8 cellular contexts compared by ENCODE assay signal in the genomic region with DNA sequence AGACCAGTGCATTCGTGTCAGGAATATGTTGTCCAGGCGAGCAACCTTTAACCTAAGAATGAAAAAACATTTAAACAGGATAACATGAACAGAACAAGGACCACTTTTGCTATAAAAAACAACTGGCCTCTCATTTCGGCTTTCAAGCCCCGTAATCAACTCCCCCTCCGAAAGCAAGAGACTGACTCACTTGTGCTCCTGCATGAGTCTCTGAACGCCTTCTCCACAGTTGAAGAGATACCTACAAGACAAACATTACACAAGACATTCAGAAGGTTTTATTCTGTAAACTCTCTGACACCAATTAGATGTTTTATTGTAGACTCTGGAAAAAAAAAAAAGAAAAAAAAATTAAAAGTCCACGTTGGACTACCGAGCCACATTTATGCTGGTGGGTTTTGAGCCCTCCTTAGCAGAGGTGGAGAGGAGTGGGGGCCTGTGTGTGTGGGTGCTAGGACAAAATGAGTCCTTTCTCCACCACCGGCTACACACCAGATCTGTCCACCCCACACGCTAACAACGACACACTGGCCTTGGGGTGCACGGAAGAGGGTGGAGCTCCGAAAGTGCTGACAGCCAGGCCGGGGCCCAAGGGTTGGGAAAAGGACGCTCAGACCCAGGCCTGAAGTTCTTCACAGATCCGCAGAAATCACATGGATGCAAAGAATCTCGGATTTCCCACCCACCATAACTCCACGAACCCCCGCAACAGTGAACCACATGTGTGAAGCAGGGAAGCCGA. TPM values are rescaled to one million over a fixed set of nuclear protein-coding genes. Genes with fewer than 3 reads are reported as not detected.
DNase-seq lines count a peak whose midpoint lies in the region; ATAC-seq, FAIRE-seq and TF ChIP-seq lines count a peak whose summit lies in the region.

No MANE protein-coding gene starts in this region.

- BruUV-seq in endothelial cell of umbilical vein (replicated peaks; lab: Mats Ljungman, UMichigan): TSS peak; percentile 18

- no peaks in the 10 kb centered on the region for H3K9me1 ChIP-seq in endothelial cell of umbilical vein (replicated peaks; ENCODE audit: control insufficient read depth, extremely low read depth, insufficient read depth, low read length)

- CTCF ChIA-PET in endothelial cell of umbilical vein (lab: Charles Lee): interaction anchor here (0.9 to 5.3 kb wide), 7 partner anchors 8 to 1910 kb away, joined by 3 to 93 read pairs (median 9); no protein-coding TSS in a partner anchor
- CTCF ChIA-PET in HEK293T (lab: Yijun Ruan, JAX): no interaction called here

- H3K27me3 Mint-ChIP-seq in natural killer cell (ENCODE audit: low read depth in 2 of 2): no peaks in the 10 kb centered on the region

- peaks cover 11% of the 10 kb centered on the region for H3K4me1 ChIP-seq in endothelial cell of umbilical vein (ENCODE audit: control insufficient read depth, extremely low read depth, insufficient read depth, low read length)

- H4K20me1 ChIP-seq in endothelial cell of umbilical vein (replicated peaks; ENCODE audit: control insufficient read depth, extremely low read depth, insufficient read depth, low read length): no peaks in the 10 kb centered on the region

- H3K36me3 Mint-ChIP-seq in natural killer cell: peaks cover 19% of the 10 kb centered on the region

- H3K4me2 ChIP-seq in endothelial cell of umbilical vein (ENCODE audit: insufficient read depth, low read length): peak overlapping the region; percentile 89

- TF ChIP-seq POLR2A in endothelial cell of umbilical vein (IDR thresholded peaks at IDR 0.05; ENCODE audit: low read depth, low read length): no peak

- peak overlapping the region; percentile 22 to 87 (median 54) for H3K4me3 ChIP-seq in endothelial cell of umbilical vein (replicated peaks in 1 of 3; ENCODE audit: insufficient read depth in 1 of 3, low read depth in 1 of 3, low read length in 3 of 3)

- no peaks in the 10 kb centered on the region for H3K27me3 ChIP-seq in endothelial cell of umbilical vein (ENCODE audit: control insufficient read depth in 2 of 2, insufficient read depth in 2 of 2, low read length in 2 of 2)

- intact Hi-C loops in endothelial cell of umbilical vein (cut with micrococcal nuclease): no loop called here
- intact Hi-C loops in natural killer cell (cut with micrococcal nuclease): loop anchor here (1.0 kb wide), 1 partner anchor 35 kb away; no protein-coding TSS in a partner anchor

- H3K4me1 Mint-ChIP-seq in natural killer cell: peaks cover 32 to 37% of the 10 kb centered on the region in 2 donors

- H3K9me3 Mint-ChIP-seq in natural killer cell: no peaks in the 10 kb centered on the region

- H3K9me3 ChIP-seq in endothelial cell of umbilical vein (replicated peaks; ENCODE audit: control insufficient read depth, insufficient read depth, low read length): no peaks in the 10 kb centered on the region

- H3K27ac ChIP-seq in endothelial cell of umbilical vein (ENCODE audit: insufficient read depth, low read depth, low read length): peak overlapping the region; percentile 0

- FAIRE-seq in endothelial cell of umbilical vein (lab: Jason Lieb, UNC): peak; percentile 26

- POLR2A ChIA-PET in endothelial cell of umbilical vein (lab: Charles Lee) (interaction anchor here (1.3 kb wide), 1 partner anchor 1020 kb away, joined by 4 read pairs; a partner anchor contains a TSS), HEK293T (lab: Yijun Ruan, JAX) (interaction anchor here (1.5 to 2.6 kb wide), 5 partner anchors 12 to 1292 kb away, joined by 4 to 14 read pairs (median 12); a partner anchor contains a TSS)

- TF ChIP-seq CTCF in endothelial cell of umbilical vein (IDR thresholded peaks at IDR 0.05; ENCODE audit: extremely low read depth in 1 of 2, insufficient read depth in 1 of 2, low read depth in 1 of 2, low read length in 2 of 2) (no peak), natural killer cell (IDR thresholded peaks at IDR 0.05) (no peak)

- H3K36me3 ChIP-seq in endothelial cell of umbilical vein (ENCODE audit: control insufficient read depth in 2 of 2, extremely low read depth in 1 of 2, insufficient read depth in 2 of 2, low read length in 2 of 2): peaks cover 17 to 22% of the 10 kb centered on the region in 2 experiments

- peak overlapping the region; percentile 88 for H2AFZ ChIP-seq in endothelial cell of umbilical vein (ENCODE audit: low read depth, low read length)

- dilution Hi-C loops in endothelial cell of umbilical vein (cut with MboI; ENCODE audit: extremely low pct_ligation_motif_present, low sequenced_read_pairs): no loop called here

- H3K27ac Mint-ChIP-seq in natural killer cell: peak overlapping the region; percentile 93 to 96

- peaks cover 15% of the 10 kb centered on the region for H3K79me2 ChIP-seq in endothelial cell of umbilical vein (ENCODE audit: control insufficient read depth, insufficient read depth, low read length)

- H3K9ac ChIP-seq in endothelial cell of umbilical vein (replicated peaks; ENCODE audit: extremely low read depth, insufficient read depth, low read length): peak overlapping the region; percentile 20

- peak overlapping the region; percentile 98 for H3K4me3 Mint-ChIP-seq in natural killer cell

- ATAC-seq in GM18502 (IDR thresholded peaks at IDR 0.05; ENCODE audit: poor library complexity, unreplicated experiment) (peak; percentile 12), HG02610 (IDR thresholded peaks at IDR 0.05; ENCODE audit: unreplicated experiment) (peak; percentile 8), natural killer cell (no peak), GM18517 (IDR thresholded peaks at IDR 0.05; ENCODE audit: unreplicated experiment) (no peak)

- no peak for DNase-seq in endothelial cell of umbilical vein (ENCODE audit: low read depth, low spot score)
- DNase-seq in natural killer cell: no peak
- DNase-seq in SHP77 treated with DMSO at 0.1 percent for 48 hours (lab: John Stamatoyannopoulos, UW): no peak
- DNase-seq in HEK293T (ENCODE audit: extremely low spot score): no peak

TF ChIP-seq in PFSK-1, 5 proteins besides CTCF, POLR2A, EP300 and RAD21 (continues in another document):
- TF ChIP-seq POLR2AphosphoS5 (IDR thresholded peaks at IDR 0.05; ENCODE audit: low read depth, low read length): no peak
- TF ChIP-seq TAF1 (IDR thresholded peaks at IDR 0.05; ENCODE audit: borderline replicate concordance, insufficient read depth, low read length): peak; percentile 35; the same call in 1 of the 2 replicates
- TF ChIP-seq FOXP2 (optimal IDR thresholded peaks at IDR 0.05; ENCODE audit: borderline replicate concordance, extremely low read depth, extremely low read length, insufficient read depth): no peak

TF ChIP-seq in endothelial cell of umbilical vein, 7 proteins besides CTCF, POLR2A, EP300 and RAD21:
- TF ChIP-seq MYC (IDR thresholded peaks at IDR 0.05; ENCODE audit: low read depth, low read length): no peak
- TF ChIP-seq JUN (IDR thresholded peaks at IDR 0.05; ENCODE audit: borderline replicate concordance, insufficient read depth, insufficient read length, low read depth): no peak
- TF ChIP-seq FOS (IDR thresholded peaks at IDR 0.05; ENCODE audit: borderline replicate concordance, insufficient read depth, low read length): no peak
- no peak for TF ChIP-seq EZH2 (IDR thresholded peaks at IDR 0.05; ENCODE audit: borderline replicate concordance, low read depth, low read length, severe bottlenecking)
- no peak for TF ChIP-seq POLR2AphosphoS5 (IDR thresholded peaks at IDR 0.05; ENCODE audit: insufficient read depth, low read depth, low read length)
- TF ChIP-seq GATA2 (IDR thresholded peaks at IDR 0.05; ENCODE audit: insufficient read depth, insufficient read length, low read depth, low read length): no peak
TF ChIP-seq in endothelial cell of umbilical vein: peak in this region for 0.

TF ChIP-seq in HEK293T, 16 proteins besides CTCF, POLR2A, EP300 and RAD21:
- TF ChIP-seq FOXK2 (IDR thresholded peaks at IDR 0.05) (no peak), ARNT (IDR thresholded peaks at IDR 0.05) (no peak), CTBP1 (IDR thresholded peaks at IDR 0.05; ENCODE audit: borderline replicate concordance) (no peak), NFRKB (IDR thresholded peaks at IDR 0.05) (no peak), SP1 (IDR thresholded peaks at IDR 0.05) (no peak), LEF1 (IDR thresholded peaks at IDR 0.05; ENCODE audit: borderline replicate concordance) (no peak), BHLHE40 (IDR thresholded peaks at IDR 0.05; ENCODE audit: borderline replicate concordance) (no peak), SUZ12 (IDR thresholded peaks at IDR 0.05) (no peak), ZNF384 (IDR thresholded peaks at IDR 0.05) (no peak), L3MBTL2 (conservative IDR thresholded peaks at IDR 0.05) (no peak), FOXM1 (IDR thresholded peaks at IDR 0.05; ENCODE audit: borderline replicate concordance) (no peak), TARDBP (IDR thresholded peaks at IDR 0.05) (no peak), FOXA1 (IDR thresholded peaks at IDR 0.05) (no peak), HDGF (IDR thresholded peaks at IDR 0.05; ENCODE audit: borderline replicate concordance) (no peak), ELF4 (IDR thresholded peaks at IDR 0.05) (no peak)
- TF ChIP-seq, protein P1, sequence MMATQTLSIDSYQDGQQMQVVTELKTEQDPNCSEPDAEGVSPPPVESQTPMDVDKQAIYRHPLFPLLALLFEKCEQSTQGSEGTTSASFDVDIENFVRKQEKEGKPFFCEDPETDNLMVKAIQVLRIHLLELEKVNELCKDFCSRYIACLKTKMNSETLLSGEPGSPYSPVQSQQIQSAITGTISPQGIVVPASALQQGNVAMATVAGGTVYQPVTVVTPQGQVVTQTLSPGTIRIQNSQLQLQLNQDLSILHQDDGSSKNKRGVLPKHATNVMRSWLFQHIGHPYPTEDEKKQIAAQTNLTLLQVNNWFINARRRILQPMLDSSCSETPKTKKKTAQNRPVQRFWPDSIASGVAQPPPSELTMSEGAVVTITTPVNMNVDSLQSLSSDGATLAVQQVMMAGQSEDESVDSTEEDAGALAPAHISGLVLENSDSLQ (IDR thresholded peaks at IDR 0.05): no peak

RNA-seq across cellular contexts. Expression of a gene that starts 0.8 kb away (rescaled TPM):
- 122 TPM for polyA plus RNA-seq in PFSK-1 (2012; ENCODE audit: insufficient read length, low read depth)
- total RNA-seq in endothelial cell of umbilical vein: 64.8 and 71.6 TPM in 2 replicates
- 75.9 and 98.2 TPM in 2 replicates for polyA plus RNA-seq in endothelial cell of umbilical vein
- 60.2 and 75.3 TPM in 2 replicates for polyA plus RNA-seq in endothelial cell of umbilical vein (2011; cell fraction: cytosol; rRNA removed)
- 162 and 187 TPM in 2 replicates for polyA plus RNA-seq in endothelial cell of umbilical vein (2011; cell fraction: nucleus; rRNA removed)
- polyA plus RNA-seq in endothelial cell of umbilical vein (2012): 66.2 and 67.5 TPM in 2 replicates
- polyA minus RNA-seq in endothelial cell of umbilical vein: 106 and 109 TPM in 2 replicates
- polyA minus RNA-seq in endothelial cell of umbilical vein (2011; cell fraction: cytosol; rRNA and poly(A)+ RNA removed): 44.9 TPM
- polyA minus RNA-seq in endothelial cell of umbilical vein (2011; cell fraction: nucleus; rRNA and poly(A)+ RNA removed): 56.8 and 58.9 TPM in 2 replicates
- total RNA-seq in natural killer cell: 10 to 100 TPM; 65.5 to 84.2 (median 83.4) TPM

Comparison
In these comparisons a context has a peak if more than half of its experiments do, and no peak if none do; other contexts are left out.
1. ATAC-seq: peak in GM18502 (single experiment) and HG02610 (single experiment); none in natural killer cell (0 of 3) and GM18517 (single experiment).